In the genomic region with DNA sequence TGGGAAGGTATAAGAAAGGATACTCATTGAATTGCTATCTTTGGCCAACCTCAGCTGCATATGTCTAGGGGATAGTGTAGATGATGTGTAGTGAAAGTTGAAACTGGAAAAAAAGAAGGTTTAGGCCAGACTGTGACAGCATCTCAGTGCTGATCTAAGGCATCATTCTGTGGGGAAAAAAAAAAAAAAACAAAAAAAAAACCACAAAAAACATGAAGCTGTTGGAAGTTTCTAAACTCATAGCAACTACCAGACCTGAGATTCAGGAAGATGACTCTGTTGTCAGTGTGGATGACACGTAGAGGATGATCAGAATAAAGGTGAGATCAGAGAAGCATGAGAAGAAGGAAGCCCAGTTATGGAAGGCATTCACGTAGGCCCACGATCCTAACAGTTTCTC, we compare ENCODE assay signal across 26 cellular contexts.
DNase-seq lines count a peak whose midpoint lies in the region; ATAC-seq lines count a peak whose summit lies in the region.
"Had no signal": no experiment of that assay in that cellular context is flagged by ENCODE, and none has a peak within 500 bp of the region (broad histone marks: within the 10 kb centered on the region; RNA-seq: fewer than 3 reads in every experiment).

No MANE protein-coding gene starts in this region.

- H3K27ac Mint-ChIP-seq in activated T-cell treated with anti-CD3 and anti-CD28 coated beads, Interleukin-2, amount 50 U/mL, for 72 hours, result no peak overlapping the region
- no peak overlapping the region for H3K27ac Mint-ChIP-seq in stimulated activated naive B cell treated with anti-CD40 and anti-IgM and Interleukin-4, amounts not matched to agents 10 μg/mL and 1 μg/mL and 100 μg/mL, for 72 hours
- H3K27ac Mint-ChIP-seq: B cell, HFFc6 had no signal

- no peak overlapping the region for H3K4me3 Mint-ChIP-seq in activated T-cell treated with anti-CD3 and anti-CD28 coated beads, Interleukin-2, amount 50 U/mL, for 72 hours
- no peak overlapping the region for H3K4me3 Mint-ChIP-seq in stimulated activated naive B cell treated with anti-CD40 and anti-IgM and Interleukin-4, amounts not matched to agents 10 μg/mL and 1 μg/mL and 100 μg/mL, for 72 hours
- H3K4me3 Mint-ChIP-seq: activated T-cell treated with anti-CD3 and anti-CD28 coated beads, Interleukin-2, amount 50 U/mL, for 4 hours; B cell; HFFc6; neural crest cell had no signal

- peaks cover 0 to 2% of the 10 kb centered on the region in 2 donors for H3K9me3 Mint-ChIP-seq in activated T-cell treated with anti-CD3 and anti-CD28 coated beads, Interleukin-2, amount 50 U/mL, for 72 hours
- H3K9me3 Mint-ChIP-seq in stimulated activated naive B cell treated with anti-CD40 and anti-IgM and Interleukin-4, amounts not matched to agents 10 μg/mL and 1 μg/mL and 100 μg/mL, for 72 hours, result peaks cover 0 to 3% of the 10 kb centered on the region in 2 donors
- H3K9me3 Mint-ChIP-seq: activated T-cell treated with anti-CD3 and anti-CD28 coated beads, Interleukin-2, amount 50 U/mL, for 4 hours; HFFc6; neural crest cell had no signal

- DNase-seq in activated T-cell treated with anti-CD3 and anti-CD28 coated beads, Interleukin-2, amount 50 U/mL, for 72 hours, result no peak
- DNase-seq in activated T-cell treated with anti-CD3 and anti-CD28 coated beads, Interleukin-2, amount 50 U/mL, for 1 hour, result no peak
- DNase-seq in stimulated activated naive B cell treated with anti-CD40 and anti-IgM and Interleukin-4, amounts not matched to agents 10 μg/mL and 1 μg/mL and 100 μg/mL, for 72 hours, result no peak
- DNase-seq in NCI-H510A treated with DMSO at 0.1 percent for 48 hours (lab: John Stamatoyannopoulos, UW) (no peak), NCI-H510A (lab: John Stamatoyannopoulos, UW) (no peak), GDM1 (lab: John Stamatoyannopoulos, UW) (no peak)
- DNase-seq: activated T-cell treated with anti-CD3 and anti-CD28 coated beads, Interleukin-2, amount 50 U/mL, for 4 hours; body of pancreas; effector CD8-positive, alpha-beta T cell; foreskin melanocyte; GM23248; HFFc6; MV-4-11; NCI-H774; OCI-M1; posterior cingulate gyrus; Right ventricle myocardium superior; stimulated activated CD4-positive, alpha-beta T cell treated with anti-CD3 and anti-CD28 coated beads, Interleukin-15, amount 100 ng/mL, for 24 hours; stimulated activated CD8-positive, alpha-beta memory T cell treated with anti-CD3 and anti-CD28 coated beads, Interleukin-4, amount 100 ng/mL, for 48 hours had no signal

- no peaks in the 10 kb centered on the region for H3K36me3 Mint-ChIP-seq in activated T-cell treated with anti-CD3 and anti-CD28 coated beads, Interleukin-2, amount 50 U/mL, for 72 hours (ENCODE audit: insufficient read depth in 2 of 2)
- H3K36me3 Mint-ChIP-seq in stimulated activated naive B cell treated with anti-CD40 and anti-IgM and Interleukin-4, amounts not matched to agents 10 μg/mL and 1 μg/mL and 100 μg/mL, for 72 hours, result no peaks in the 10 kb centered on the region

- H3K4me1 Mint-ChIP-seq in activated T-cell treated with anti-CD3 and anti-CD28 coated beads, Interleukin-2, amount 50 U/mL, for 72 hours (ENCODE audit: low read depth), result peaks cover 50% of the 10 kb centered on the region
- H3K4me1 Mint-ChIP-seq in stimulated activated naive B cell treated with anti-CD40 and anti-IgM and Interleukin-4, amounts not matched to agents 10 μg/mL and 1 μg/mL and 100 μg/mL, for 72 hours, result peaks cover 10 to 13% of the 10 kb centered on the region in 2 donors
- H3K4me1 Mint-ChIP-seq: neural crest cell had no signal

- peak; percentile 44 to 53 for ATAC-seq in activated T-cell treated with anti-CD3 and anti-CD28 coated beads, Interleukin-2, amount 50 U/mL, for 72 hours (replicated peaks in 1 of 2)
- ATAC-seq in GM21390 (IDR thresholded peaks at IDR 0.05; ENCODE audit: unreplicated experiment), result peak; percentile 49
- peak; percentile 34 for ATAC-seq in HG03378 (IDR thresholded peaks at IDR 0.05; ENCODE audit: unreplicated experiment)
- peak; percentile 17 to 20 for ATAC-seq in stimulated activated naive B cell treated with anti-CD40 and anti-IgM and Interleukin-4, amounts not matched to agents 10 μg/mL and 1 μg/mL and 100 μg/mL, for 72 hours (replicated peaks)
- ATAC-seq: A549, body of pancreas, esophagus mucosa, sciatic nerve had no signal

- peaks cover 6% of the 10 kb centered on the region for H3K27me3 Mint-ChIP-seq in activated T-cell treated with anti-CD3 and anti-CD28 coated beads, Interleukin-2, amount 50 U/mL, for 72 hours (ENCODE audit: low read depth)
- H3K27me3 Mint-ChIP-seq in stimulated activated naive B cell treated with anti-CD40 and anti-IgM and Interleukin-4, amounts not matched to agents 10 μg/mL and 1 μg/mL and 100 μg/mL, for 72 hours, result peaks cover 11 to 14% of the 10 kb centered on the region in 2 donors
